Comparison of ENCODE assay signal across 7 cellular contexts in genomic region chr15:32352748-32353147, GRCh38. TPM values are rescaled to one million over a fixed set of nuclear protein-coding genes. Genes with fewer than 3 reads are reported as not detected.
"Had no signal": no experiment of that assay in that cellular context is flagged by ENCODE, and none has a peak within 500 bp of the region (broad histone marks: within the 10 kb centered on the region; RNA-seq: fewer than 3 reads in every experiment).

No MANE protein-coding gene starts in this region.

RNA-seq across cellular contexts. Expression of gene GOLGA8K, which starts 50.3 kb away (rescaled TPM):
- total RNA-seq: progenitor cell of endocrine pancreas, right atrium auricular region, skeletal muscle tissue, smooth muscle cell, stomach had no signal
- polyA plus RNA-seq: keratinocyte, liver, smooth muscle cell had no signal
